ENCODE assay signal across 1 cellular context in the genomic region with DNA sequence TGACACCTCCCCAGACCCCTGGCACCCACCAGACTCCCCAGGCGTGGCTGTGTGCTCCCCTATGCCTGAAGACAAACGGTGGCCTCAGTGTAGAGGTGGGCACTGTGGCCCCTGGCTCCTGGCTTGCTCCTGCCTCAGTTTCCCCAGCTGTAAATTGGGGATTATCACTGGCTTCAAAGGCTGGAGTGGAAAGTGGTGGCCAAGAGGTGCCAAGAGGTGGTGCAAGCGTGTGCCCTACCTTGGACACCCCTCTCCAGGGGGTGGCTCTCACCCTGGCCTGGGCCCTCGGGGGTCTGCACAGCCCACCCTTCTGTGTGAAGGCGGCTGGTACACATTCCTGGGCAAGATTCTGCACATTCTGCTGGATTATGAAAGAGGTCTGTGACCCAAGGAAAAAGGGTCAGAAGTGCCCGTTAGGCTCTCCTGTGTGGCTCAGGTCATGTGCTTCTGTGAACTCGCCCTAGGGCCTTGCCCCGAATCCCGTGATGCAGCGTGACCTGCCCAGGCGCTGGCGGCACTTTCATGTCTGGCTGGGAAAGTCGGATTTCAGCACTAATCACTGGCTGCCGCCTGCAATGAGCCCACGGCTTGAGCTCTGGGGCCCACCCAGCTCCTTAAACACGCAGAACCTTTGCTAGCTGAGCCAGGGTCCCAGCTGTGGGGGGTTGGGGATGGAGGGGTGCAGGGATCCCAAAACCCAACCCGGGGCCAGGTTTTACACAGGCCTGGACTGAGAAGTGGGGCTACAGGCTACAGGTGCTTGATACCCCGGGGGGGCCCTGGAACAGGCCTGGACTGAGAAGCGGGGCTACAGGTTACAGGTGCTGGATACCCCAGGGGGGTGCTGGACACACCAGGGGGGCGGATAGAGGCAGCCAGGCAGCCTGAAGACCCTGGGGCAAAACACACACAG.
TF ChIP-seq lines count a peak whose summit lies in the region.
"Not testable (repeated sequence)": the region's sequence is repeated elsewhere in the genome, so short reads cannot be mapped to it uniquely, and the experiment has no call there.

No MANE protein-coding gene starts in this region.

TF ChIP-seq in HepG2, 621 proteins besides CTCF, POLR2A, EP300 and RAD21 (continued from another document and continues in another):
- TF ChIP-seq, protein P1, sequence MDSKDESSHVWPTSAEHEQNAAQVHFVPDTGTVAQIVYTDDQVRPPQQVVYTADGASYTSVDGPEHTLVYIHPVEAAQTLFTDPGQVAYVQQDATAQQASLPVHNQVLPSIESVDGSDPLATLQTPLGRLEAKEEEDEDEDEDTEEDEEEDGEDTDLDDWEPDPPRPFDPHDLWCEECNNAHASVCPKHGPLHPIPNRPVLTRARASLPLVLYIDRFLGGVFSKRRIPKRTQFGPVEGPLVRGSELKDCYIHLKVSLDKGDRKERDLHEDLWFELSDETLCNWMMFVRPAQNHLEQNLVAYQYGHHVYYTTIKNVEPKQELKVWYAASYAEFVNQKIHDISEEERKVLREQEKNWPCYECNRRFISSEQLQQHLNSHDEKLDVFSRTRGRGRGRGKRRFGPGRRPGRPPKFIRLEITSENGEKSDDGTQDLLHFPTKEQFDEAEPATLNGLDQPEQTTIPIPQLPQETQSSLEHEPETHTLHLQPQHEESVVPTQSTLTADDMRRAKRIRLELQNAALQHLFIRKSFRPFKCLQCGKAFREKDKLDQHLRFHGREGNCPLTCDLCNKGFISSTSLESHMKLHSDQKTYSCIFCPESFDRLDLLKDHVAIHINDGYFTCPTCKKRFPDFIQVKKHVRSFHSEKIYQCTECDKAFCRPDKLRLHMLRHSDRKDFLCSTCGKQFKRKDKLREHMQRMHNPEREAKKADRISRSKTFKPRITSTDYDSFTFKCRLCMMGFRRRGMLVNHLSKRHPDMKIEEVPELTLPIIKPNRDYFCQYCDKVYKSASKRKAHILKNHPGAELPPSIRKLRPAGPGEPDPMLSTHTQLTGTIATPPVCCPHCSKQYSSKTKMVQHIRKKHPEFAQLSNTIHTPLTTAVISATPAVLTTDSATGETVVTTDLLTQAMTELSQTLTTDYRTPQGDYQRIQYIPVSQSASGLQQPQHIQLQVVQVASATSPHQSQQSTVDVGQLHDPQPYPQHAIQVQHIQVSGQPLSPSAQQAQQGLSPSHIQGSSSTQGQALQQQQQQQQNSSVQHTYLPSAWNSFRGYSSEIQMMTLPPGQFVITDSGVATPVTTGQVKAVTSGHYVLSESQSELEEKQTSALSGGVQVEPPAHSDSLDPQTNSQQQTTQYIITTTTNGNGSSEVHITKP (CRISPR knock-in tag; IDR thresholded peaks at IDR 0.05; ENCODE audit: low read depth) = peak; percentile 75; the same call in 1 of the 2 replicates
- TF ChIP-seq XBP1 (CRISPR knock-in tag; IDR thresholded peaks at IDR 0.05) (0 out of 2 replicates have a peak, but pooled peaks have one; percentile 47), ZNF230 (CRISPR knock-in tag; IDR thresholded peaks at IDR 0.05) (peak; percentile 64; the same call in 1 of the 2 replicates), EED (CRISPR knock-in tag; IDR thresholded peaks at IDR 0.05) (peak; percentile 87), TCF12 (CRISPR knock-in tag; IDR thresholded peaks at IDR 0.05) (peak; percentile 89), GATAD1 (CRISPR knock-in tag; IDR thresholded peaks at IDR 0.05) (peak; percentile 85), ELF1 (CRISPR knock-in tag; IDR thresholded peaks at IDR 0.05) (peak; percentile 70), PHF21A (CRISPR knock-in tag; IDR thresholded peaks at IDR 0.05) (peak; percentile 76; the same call in 1 of the 2 replicates), TSC22D2 (CRISPR knock-in tag; IDR thresholded peaks at IDR 0.05; ENCODE audit: borderline replicate concordance) (peak; percentile 81; the same call in 1 of the 2 replicates), RAD51 (IDR thresholded peaks at IDR 0.05; ENCODE audit: borderline replicate concordance) (peak; percentile 83), POLR2AphosphoS2 (IDR thresholded peaks at IDR 0.05; ENCODE audit: low read depth, low read length) (peak; percentile 84; the same call in 1 of the 2 replicates), NR2F2 (IDR thresholded peaks at IDR 0.05; ENCODE audit: borderline replicate concordance, low read depth) (peak; percentile 94), POGZ (CRISPR knock-in tag; IDR thresholded peaks at IDR 0.05) (peak; percentile 80; the same call in 1 of the 2 replicates), HNRNPLL (IDR thresholded peaks at IDR 0.05; ENCODE audit: low read depth, low read length, poor library complexity, severe bottlenecking) (peak; percentile 50), ZNF335 (CRISPR knock-in tag; IDR thresholded peaks at IDR 0.05) (0 out of 2 replicates have a peak, but pooled peaks have one; percentile 58), KDM4B (CRISPR knock-in tag; IDR thresholded peaks at IDR 0.05) (peak; percentile 97), SAP130 (CRISPR knock-in tag; IDR thresholded peaks at IDR 0.05; ENCODE audit: low read depth) (peak; percentile 99), THAP11 (CRISPR knock-in tag; IDR thresholded peaks at IDR 0.05) (peak; percentile 83), TBP (CRISPR knock-in tag; IDR thresholded peaks at IDR 0.05) (0 out of 2 replicates have a peak, but pooled peaks have one; percentile 29), ZNF772 (CRISPR knock-in tag; IDR thresholded peaks at IDR 0.05) (peak; percentile 75), ZNF616 (CRISPR knock-in tag; IDR thresholded peaks at IDR 0.05; ENCODE audit: low read depth) (0 out of 2 replicates have a peak, but pooled peaks have one; percentile 73), SOX6 (CRISPR knock-in tag; IDR thresholded peaks at IDR 0.05) (peak; percentile 91), FOXC1 (CRISPR knock-in tag; IDR thresholded peaks at IDR 0.05; ENCODE audit: borderline replicate concordance) (peak; percentile 75), MED8 (CRISPR knock-in tag; IDR thresholded peaks at IDR 0.05; ENCODE audit: insufficient replicate concordance) (peak; percentile 71), AGO2 (optimal IDR thresholded peaks at IDR 0.05; ENCODE audit: low read depth, low read length) (peak; percentile 32), ARNT2 (CRISPR knock-in tag; IDR thresholded peaks at IDR 0.05; ENCODE audit: low read depth) (peak; percentile 85), RFXAP (CRISPR knock-in tag; IDR thresholded peaks at IDR 0.05; ENCODE audit: borderline replicate concordance) (0 out of 2 replicates have a peak, but pooled peaks have one; percentile 57), SP5 (CRISPR knock-in tag; IDR thresholded peaks at IDR 0.05; ENCODE audit: borderline replicate concordance, low read depth) (peak; percentile 93), PITX1 (CRISPR knock-in tag; IDR thresholded peaks at IDR 0.05) (peak; percentile 92), RXRA (CRISPR knock-in tag; IDR thresholded peaks at IDR 0.05) (peak; percentile 99), BRD4 (CRISPR knock-in tag; IDR thresholded peaks at IDR 0.05) (peak; percentile 13; the same call in 1 of the 2 replicates), ZNF547 (CRISPR knock-in tag; IDR thresholded peaks at IDR 0.05) (0 out of 2 replicates have a peak, but pooled peaks have one; percentile 49), TEAD3 (CRISPR knock-in tag; optimal IDR thresholded peaks at IDR 0.05; ENCODE audit: borderline replicate concordance) (peak; percentile 89), SIX1 (CRISPR knock-in tag; IDR thresholded peaks at IDR 0.05; ENCODE audit: borderline replicate concordance) (peak; percentile 66; the same call in 1 of the 2 replicates), TAF15 (IDR thresholded peaks at IDR 0.05; ENCODE audit: low read depth, low read length, poor library complexity, severe bottlenecking) (peak; percentile 31), AGO1 (IDR thresholded peaks at IDR 0.05; ENCODE audit: low read depth, low read length, poor library complexity, severe bottlenecking) (peak; percentile 35), ZC3H13 (CRISPR knock-in tag; IDR thresholded peaks at IDR 0.05) (peak; percentile 78; the same call in 1 of the 2 replicates), NFKB2 (CRISPR knock-in tag; IDR thresholded peaks at IDR 0.05; ENCODE audit: borderline replicate concordance) (peak; percentile 4), NCOA2 (CRISPR knock-in tag; IDR thresholded peaks at IDR 0.05) (peak; percentile 93), TARDBP (CRISPR knock-in tag; IDR thresholded peaks at IDR 0.05) (peak; percentile 90), ZNF768 (CRISPR knock-in tag; IDR thresholded peaks at IDR 0.05) (0 out of 2 replicates have a peak, but pooled peaks have one; percentile 25), TCF7 (IDR thresholded peaks at IDR 0.05; ENCODE audit: low read depth) (peak; percentile 99)
- TF ChIP-seq TCF12, SOX6 (IDR thresholded peaks at IDR 0.05): not testable (repeated sequence)
- TF ChIP-seq, protein P2, sequence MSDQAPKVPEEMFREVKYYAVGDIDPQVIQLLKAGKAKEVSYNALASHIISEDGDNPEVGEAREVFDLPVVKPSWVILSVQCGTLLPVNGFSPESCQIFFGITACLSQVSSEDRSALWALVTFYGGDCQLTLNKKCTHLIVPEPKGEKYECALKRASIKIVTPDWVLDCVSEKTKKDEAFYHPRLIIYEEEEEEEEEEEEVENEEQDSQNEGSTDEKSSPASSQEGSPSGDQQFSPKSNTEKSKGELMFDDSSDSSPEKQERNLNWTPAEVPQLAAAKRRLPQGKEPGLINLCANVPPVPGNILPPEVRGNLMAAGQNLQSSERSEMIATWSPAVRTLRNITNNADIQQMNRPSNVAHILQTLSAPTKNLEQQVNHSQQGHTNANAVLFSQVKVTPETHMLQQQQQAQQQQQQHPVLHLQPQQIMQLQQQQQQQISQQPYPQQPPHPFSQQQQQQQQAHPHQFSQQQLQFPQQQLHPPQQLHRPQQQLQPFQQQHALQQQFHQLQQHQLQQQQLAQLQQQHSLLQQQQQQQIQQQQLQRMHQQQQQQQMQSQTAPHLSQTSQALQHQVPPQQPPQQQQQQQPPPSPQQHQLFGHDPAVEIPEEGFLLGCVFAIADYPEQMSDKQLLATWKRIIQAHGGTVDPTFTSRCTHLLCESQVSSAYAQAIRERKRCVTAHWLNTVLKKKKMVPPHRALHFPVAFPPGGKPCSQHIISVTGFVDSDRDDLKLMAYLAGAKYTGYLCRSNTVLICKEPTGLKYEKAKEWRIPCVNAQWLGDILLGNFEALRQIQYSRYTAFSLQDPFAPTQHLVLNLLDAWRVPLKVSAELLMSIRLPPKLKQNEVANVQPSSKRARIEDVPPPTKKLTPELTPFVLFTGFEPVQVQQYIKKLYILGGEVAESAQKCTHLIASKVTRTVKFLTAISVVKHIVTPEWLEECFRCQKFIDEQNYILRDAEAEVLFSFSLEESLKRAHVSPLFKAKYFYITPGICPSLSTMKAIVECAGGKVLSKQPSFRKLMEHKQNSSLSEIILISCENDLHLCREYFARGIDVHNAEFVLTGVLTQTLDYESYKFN (CRISPR knock-in tag; conservative IDR thresholded peaks at IDR 0.05) = peak; percentile 83
- TF ChIP-seq, protein P3, sequence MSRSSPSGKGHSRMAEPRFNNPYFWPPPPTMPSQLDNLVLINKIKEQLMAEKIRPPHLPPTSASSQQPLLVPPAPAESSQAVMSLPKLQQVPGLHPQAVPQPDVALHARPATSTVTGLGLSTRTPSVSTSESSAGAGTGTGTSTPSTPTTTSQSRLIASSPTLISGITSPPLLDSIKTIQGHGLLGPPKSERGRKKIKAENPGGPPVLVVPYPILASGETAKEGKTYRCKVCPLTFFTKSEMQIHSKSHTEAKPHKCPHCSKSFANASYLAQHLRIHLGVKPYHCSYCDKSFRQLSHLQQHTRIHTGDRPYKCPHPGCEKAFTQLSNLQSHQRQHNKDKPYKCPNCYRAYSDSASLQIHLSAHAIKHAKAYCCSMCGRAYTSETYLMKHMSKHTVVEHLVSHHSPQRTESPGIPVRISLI (CRISPR knock-in tag; IDR thresholded peaks at IDR 0.05; ENCODE audit: borderline replicate concordance) = peak; percentile 75; the same call in 1 of the 2 replicates
- TF ChIP-seq, protein P4, sequence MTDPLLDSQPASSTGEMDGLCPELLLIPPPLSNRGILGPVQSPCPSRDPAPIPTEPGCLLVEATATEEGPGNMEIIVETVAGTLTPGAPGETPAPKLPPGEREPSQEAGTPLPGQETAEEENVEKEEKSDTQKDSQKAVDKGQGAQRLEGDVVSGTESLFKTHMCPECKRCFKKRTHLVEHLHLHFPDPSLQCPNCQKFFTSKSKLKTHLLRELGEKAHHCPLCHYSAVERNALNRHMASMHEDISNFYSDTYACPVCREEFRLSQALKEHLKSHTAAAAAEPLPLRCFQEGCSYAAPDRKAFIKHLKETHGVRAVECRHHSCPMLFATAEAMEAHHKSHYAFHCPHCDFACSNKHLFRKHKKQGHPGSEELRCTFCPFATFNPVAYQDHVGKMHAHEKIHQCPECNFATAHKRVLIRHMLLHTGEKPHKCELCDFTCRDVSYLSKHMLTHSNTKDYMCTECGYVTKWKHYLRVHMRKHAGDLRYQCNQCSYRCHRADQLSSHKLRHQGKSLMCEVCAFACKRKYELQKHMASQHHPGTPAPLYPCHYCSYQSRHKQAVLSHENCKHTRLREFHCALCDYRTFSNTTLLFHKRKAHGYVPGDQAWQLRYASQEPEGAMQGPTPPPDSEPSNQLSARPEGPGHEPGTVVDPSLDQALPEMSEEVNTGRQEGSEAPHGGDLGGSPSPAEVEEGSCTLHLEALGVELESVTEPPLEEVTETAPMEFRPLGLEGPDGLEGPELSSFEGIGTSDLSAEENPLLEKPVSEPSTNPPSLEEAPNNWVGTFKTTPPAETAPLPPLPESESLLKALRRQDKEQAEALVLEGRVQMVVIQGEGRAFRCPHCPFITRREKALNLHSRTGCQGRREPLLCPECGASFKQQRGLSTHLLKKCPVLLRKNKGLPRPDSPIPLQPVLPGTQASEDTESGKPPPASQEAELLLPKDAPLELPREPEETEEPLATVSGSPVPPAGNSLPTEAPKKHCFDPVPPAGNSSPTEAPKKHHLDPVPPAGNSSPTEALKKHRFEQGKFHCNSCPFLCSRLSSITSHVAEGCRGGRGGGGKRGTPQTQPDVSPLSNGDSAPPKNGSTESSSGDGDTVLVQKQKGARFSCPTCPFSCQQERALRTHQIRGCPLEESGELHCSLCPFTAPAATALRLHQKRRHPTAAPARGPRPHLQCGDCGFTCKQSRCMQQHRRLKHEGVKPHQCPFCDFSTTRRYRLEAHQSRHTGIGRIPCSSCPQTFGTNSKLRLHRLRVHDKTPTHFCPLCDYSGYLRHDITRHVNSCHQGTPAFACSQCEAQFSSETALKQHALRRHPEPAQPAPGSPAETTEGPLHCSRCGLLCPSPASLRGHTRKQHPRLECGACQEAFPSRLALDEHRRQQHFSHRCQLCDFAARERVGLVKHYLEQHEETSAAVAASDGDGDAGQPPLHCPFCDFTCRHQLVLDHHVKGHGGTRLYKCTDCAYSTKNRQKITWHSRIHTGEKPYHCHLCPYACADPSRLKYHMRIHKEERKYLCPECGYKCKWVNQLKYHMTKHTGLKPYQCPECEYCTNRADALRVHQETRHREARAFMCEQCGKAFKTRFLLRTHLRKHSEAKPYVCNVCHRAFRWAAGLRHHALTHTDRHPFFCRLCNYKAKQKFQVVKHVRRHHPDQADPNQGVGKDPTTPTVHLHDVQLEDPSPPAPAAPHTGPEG (CRISPR knock-in tag; IDR thresholded peaks at IDR 0.05) = 0 out of 2 replicates have a peak, but pooled peaks have one; percentile 62
- TF ChIP-seq, protein P5, sequence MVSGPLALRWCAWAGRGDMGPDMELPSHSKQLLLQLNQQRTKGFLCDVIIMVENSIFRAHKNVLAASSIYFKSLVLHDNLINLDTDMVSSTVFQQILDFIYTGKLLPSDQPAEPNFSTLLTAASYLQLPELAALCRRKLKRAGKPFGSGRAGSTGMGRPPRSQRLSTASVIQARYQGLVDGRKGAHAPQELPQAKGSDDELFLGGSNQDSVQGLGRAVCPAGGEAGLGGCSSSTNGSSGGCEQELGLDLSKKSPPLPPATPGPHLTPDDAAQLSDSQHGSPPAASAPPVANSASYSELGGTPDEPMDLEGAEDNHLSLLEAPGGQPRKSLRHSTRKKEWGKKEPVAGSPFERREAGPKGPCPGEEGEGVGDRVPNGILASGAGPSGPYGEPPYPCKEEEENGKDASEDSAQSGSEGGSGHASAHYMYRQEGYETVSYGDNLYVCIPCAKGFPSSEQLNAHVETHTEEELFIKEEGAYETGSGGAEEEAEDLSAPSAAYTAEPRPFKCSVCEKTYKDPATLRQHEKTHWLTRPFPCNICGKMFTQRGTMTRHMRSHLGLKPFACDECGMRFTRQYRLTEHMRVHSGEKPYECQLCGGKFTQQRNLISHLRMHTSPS (CRISPR knock-in tag; IDR thresholded peaks at IDR 0.05; ENCODE audit: low read depth) = peak; percentile 90
